In the genomic region with DNA sequence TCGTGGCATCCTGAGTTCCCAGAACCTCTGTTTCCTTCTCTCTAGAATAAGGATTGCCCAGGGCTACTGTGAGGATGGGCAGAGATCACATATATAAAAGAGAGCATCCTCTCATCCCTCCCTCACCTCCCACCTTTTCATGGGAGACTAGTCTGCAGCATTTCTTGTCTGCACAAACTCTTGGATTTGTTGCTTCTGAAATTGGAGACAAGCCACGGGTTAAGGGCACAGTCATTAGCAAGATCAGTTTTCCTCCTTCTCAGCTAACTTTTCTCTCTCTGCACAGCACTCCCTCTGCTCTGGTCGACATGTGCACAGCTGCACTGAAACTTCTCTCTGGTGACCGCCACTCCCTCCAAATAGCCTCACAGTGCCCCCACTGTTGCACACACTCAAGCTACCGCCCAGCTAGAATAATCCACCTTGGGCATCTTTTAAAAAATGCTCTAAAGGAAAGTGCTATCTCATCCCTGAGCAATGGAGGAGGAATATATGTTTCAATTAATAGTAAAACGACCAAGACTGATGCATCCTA, we compare ENCODE assay signal across 15 cellular contexts.
"Had no signal": no experiment of that assay in that cellular context is flagged by ENCODE, and none has a peak within 500 bp of the region (broad histone marks: within the 10 kb centered on the region; RNA-seq: fewer than 3 reads in every experiment).

No MANE protein-coding gene starts in this region.

- H3K27ac ChIP-seq: colonic mucosa, dorsolateral prefrontal cortex, ovary, right atrium auricular region had no signal

- DNase-seq: colonic mucosa; dorsolateral prefrontal cortex; effector CD8-positive, alpha-beta T cell; foreskin melanocyte; head of caudate nucleus; hippocampal formation; left colon; mammary epithelial cell; naive thymus-derived CD4-positive, alpha-beta T cell; ovary; small intestine; stimulated activated CD4-positive, alpha-beta T cell treated with anti-CD3 and anti-CD28 coated beads, Interleukin-12 subunit alpha, Interleukin-12 subunit beta, amount 100 ng/mL, for 4 hours; stimulated activated naive CD4-positive, alpha-beta T cell treated with Interleukin-2 at 50 U/mL for 16 hours; trophoblast cell had no signal

- H3K4me3 ChIP-seq: colonic mucosa, dorsolateral prefrontal cortex, ovary, right atrium auricular region had no signal

- H3K27me3 ChIP-seq: colonic mucosa, ovary, right atrium auricular region had no signal

- ATAC-seq: left colon; naive thymus-derived CD4-positive, alpha-beta T cell had no signal

- H3K9me3 ChIP-seq: colonic mucosa, ovary had no signal

- H3K4me1 ChIP-seq: colonic mucosa, right atrium auricular region had no signal

- H3K36me3 ChIP-seq: colonic mucosa, ovary, right atrium auricular region had no signal
